14 cellular contexts compared by ENCODE assay signal in genomic region chr5:95697781-95698681, GRCh38. TPM values are rescaled to one million over a fixed set of nuclear protein-coding genes. Genes with fewer than 3 reads are reported as not detected.
DNase-seq lines count a peak whose midpoint lies in the region; ATAC-seq, FAIRE-seq and TF ChIP-seq lines count a peak whose summit lies in the region.
"Had no signal": no experiment of that assay in that cellular context is flagged by ENCODE, and none has a peak within 500 bp of the region (broad histone marks: within the 10 kb centered on the region; RNA-seq: fewer than 3 reads in every experiment).

No MANE protein-coding gene starts in this region.

- no peaks in the 10 kb centered on the region for H3K79me1 ChIP-seq in H1 (ENCODE audit: low read depth, low read length)

- H3K14ac ChIP-seq in H1 (ENCODE audit: insufficient read length), result no peak overlapping the region

- H3K4me2 ChIP-seq in H1 (ENCODE audit: insufficient read depth in 1 of 2, low read depth in 2 of 2, low read length in 2 of 2), result no peak overlapping the region
- H3K4me2 ChIP-seq: BLaER1 treated with 17β-estradiol and CSF1 and Interleukin-3, amounts not matched to agents 10 nM and 100 nM had no signal

- no peaks in the 10 kb centered on the region for H3K36me3 ChIP-seq in Caco-2 (ENCODE audit: control insufficient read depth, insufficient read depth, low read length)
- no peaks in the 10 kb centered on the region for H3K36me3 ChIP-seq in H1 (ENCODE audit: control insufficient read depth in 2 of 4, insufficient read depth in 4 of 4, low read length in 3 of 4)
- H3K36me3 ChIP-seq in upper lobe of right lung, result no peaks in the 10 kb centered on the region
- H3K36me3 ChIP-seq: HAP-1 had no signal

- no peak overlapping the region for H2BK120ac ChIP-seq in H1 (replicated peaks; ENCODE audit: low read depth, low read length)

- peaks cover 10% of the 10 kb centered on the region for H3K4me1 Mint-ChIP-seq in Caco-2 (ENCODE audit: low read depth, unreplicated experiment)
- H3K4me1 Mint-ChIP-seq in mesothelial cell of epicardium, result peaks cover 17% of the 10 kb centered on the region

- H2BK20ac ChIP-seq in H1 (ENCODE audit: low read length), result no peak overlapping the region

- H3K27ac ChIP-seq in H1 (ENCODE audit: low read depth, low read length) (no peak overlapping the region), upper lobe of right lung (no peak overlapping the region)
- H3K27ac ChIP-seq: BLaER1 treated with 17β-estradiol and CSF1 and Interleukin-3, amounts not matched to agents 10 nM and 100 nM had no signal

- TF ChIP-seq RAD21 in H1 (IDR thresholded peaks at IDR 0.05 in 1 of 2, conservative IDR thresholded peaks at IDR 0.05 in 1 of 2; ENCODE audit: low read depth in 2 of 2, low read length in 2 of 2), result no peak

- TF ChIP-seq CTCF in Caco-2 (IDR thresholded peaks at IDR 0.05; ENCODE audit: insufficient read depth in 1 of 2, low read depth in 1 of 2, low read length in 1 of 2, severe bottlenecking in 1 of 2, unreplicated experiment in 1 of 2) (no peak), H1 (IDR thresholded peaks at IDR 0.05; ENCODE audit: control extremely low read depth in 1 of 3, insufficient read depth in 1 of 3, low read depth in 1 of 3, low read length in 3 of 3) (no peak), mesothelial cell of epicardium (IDR thresholded peaks at IDR 0.05; ENCODE audit: unreplicated experiment) (no peak), upper lobe of right lung (IDR thresholded peaks at IDR 0.05) (no peak)

- no peaks in the 10 kb centered on the region for H3K79me2 ChIP-seq in H1 (ENCODE audit: control insufficient read depth in 1 of 2, insufficient read depth in 2 of 2, low read length in 2 of 2)

- H3K27me3 ChIP-seq in Caco-2 (replicated peaks; ENCODE audit: control insufficient read depth, insufficient read depth, low read length) (no peaks in the 10 kb centered on the region), H1 (replicated peaks in 1 of 4; ENCODE audit: control insufficient read depth in 3 of 4, extremely low read depth in 1 of 4, insufficient read depth in 3 of 4, low read length in 3 of 4) (no peaks in the 10 kb centered on the region; a peak in 1 of 7 replicates), upper lobe of right lung (no peaks in the 10 kb centered on the region)
- H3K27me3 ChIP-seq: BLaER1 treated with 17β-estradiol and CSF1 and Interleukin-3, amounts not matched to agents 10 nM and 100 nM had no signal

- H2BK15ac ChIP-seq in H1 (ENCODE audit: low read length), result no peak overlapping the region

- no peak overlapping the region for H2BK12ac ChIP-seq in H1 (ENCODE audit: low read depth, low read length)

- TF ChIP-seq POLR2A in H1 (IDR thresholded peaks at IDR 0.05; ENCODE audit: control extremely low read depth in 1 of 2, low read depth in 2 of 2, low read length in 2 of 2), result no peak

- ATAC-seq in HG02763 (IDR thresholded peaks at IDR 0.05; ENCODE audit: unreplicated experiment), result no peak
- no peak for ATAC-seq in upper lobe of right lung
- ATAC-seq: mucosa of descending colon had no signal

- BruUV-seq in Caco-2 (replicated peaks; lab: Mats Ljungman, UMichigan), result no TSS peak

- peak overlapping the region; percentile 17 for H3K27ac Mint-ChIP-seq in Caco-2 (ENCODE audit: unreplicated experiment)
- H3K27ac Mint-ChIP-seq in mesothelial cell of epicardium, result peak overlapping the region; percentile 88

- intact Hi-C loops in Caco-2 (cut with micrococcal nuclease; ENCODE audit: unreplicated experiment), result loop anchor here (1.0 to 2.0 kb wide), 2 partner anchors 15 to 30 kb away; no protein-coding TSS in a partner anchor
- intact Hi-C loops in upper lobe of right lung (cut with DNase I), result no loop called here

- H3K4me1 ChIP-seq in Caco-2 (peaks cover 25% of the 10 kb centered on the region), H1 (replicated peaks in 1 of 4; ENCODE audit: control insufficient read depth in 3 of 4, insufficient read depth in 4 of 4, low read length in 3 of 4) (no peaks in the 10 kb centered on the region), upper lobe of right lung (no peaks in the 10 kb centered on the region)
- H3K4me1 ChIP-seq: BLaER1 treated with 17β-estradiol and CSF1 and Interleukin-3, amounts not matched to agents 10 nM and 100 nM; HAP-1 had no signal

- no peaks in the 10 kb centered on the region for H4K20me1 ChIP-seq in H1 (replicated peaks in 1 of 2; ENCODE audit: control insufficient read depth in 1 of 2, insufficient read depth in 2 of 2, low read length in 2 of 2)
- H4K20me1 ChIP-seq: BLaER1 treated with 17β-estradiol and CSF1 and Interleukin-3, amounts not matched to agents 10 nM and 100 nM had no signal

- WGBS in H1 (ENCODE audit: extremely low coverage in 1 of 2, insufficient coverage in 1 of 2, insufficient read length in 1 of 2, insufficient replicate concordance in 2 of 2, low coverage in 1 of 2, low lambda C conversion rate in 2 of 2, missing lambda C conversion rate in 1 of 2), 2 experiments, result 81% methylated on average over 6 of the region's 7 CpGs; no CpG with 5 or more reads in 1 of the 2 experiments

- DNase-seq in Caco-2 (peak; percentile 51 to 65), LoVo (ENCODE audit: low spot score) (peak; percentile 11), H1 (ENCODE audit: low read depth in 1 of 2, low spot score in 2 of 2) (no peak), mesothelial cell of epicardium (ENCODE audit: low spot score in 2 of 2, unreplicated experiment in 2 of 2) (no peak), NCI-H524 treated with DMSO at 0.1 percent for 48 hours (lab: John Stamatoyannopoulos, UW) (no peak), NCI-H128 (lab: John Stamatoyannopoulos, UW; ENCODE audit: unreplicated experiment) (no peak), upper lobe of right lung (no peak)
- DNase-seq: mucosa of descending colon, NCI-H226, Right ventricle myocardium superior had no signal

- H3K9me3 Mint-ChIP-seq in Caco-2 (ENCODE audit: unreplicated experiment) (no peaks in the 10 kb centered on the region), mesothelial cell of epicardium (no peaks in the 10 kb centered on the region)

- H3K4me3 ChIP-seq in Caco-2 (ENCODE audit: low read depth, low read length) (no peak overlapping the region), H1 (ENCODE audit: extremely low read depth in 1 of 4, insufficient read depth in 2 of 4, low read depth in 3 of 4, low read length in 4 of 4) (no peak overlapping the region), upper lobe of right lung (no peak overlapping the region)
- H3K4me3 ChIP-seq: BLaER1 treated with 17β-estradiol and CSF1 and Interleukin-3, amounts not matched to agents 10 nM and 100 nM; HAP-1; mucosa of descending colon had no signal

- no peak for TF ChIP-seq EP300 in H1 (IDR thresholded peaks at IDR 0.05; ENCODE audit: borderline replicate concordance in 1 of 2, low read depth in 2 of 2, low read length in 2 of 2)

- H3K4me3 Mint-ChIP-seq in Caco-2 (ENCODE audit: unreplicated experiment) (no peak overlapping the region), mesothelial cell of epicardium (no peak overlapping the region)

- H2AFZ ChIP-seq in H1 (ENCODE audit: low read length), result peak overlapping the region; percentile 66; the same call in 1 of the 2 replicates

- H3K9ac ChIP-seq in H1 (replicated peaks in 1 of 4; ENCODE audit: extremely low read depth in 1 of 4, low read depth in 3 of 4, low read length in 3 of 4), result no peak overlapping the region
- H3K9ac ChIP-seq: BLaER1 treated with 17β-estradiol and CSF1 and Interleukin-3, amounts not matched to agents 10 nM and 100 nM had no signal

- H2BK5ac ChIP-seq in H1 (ENCODE audit: low read depth, low read length), result no peak overlapping the region

- no peak overlapping the region for H3K23ac ChIP-seq in H1 (ENCODE audit: insufficient read length)

- no peaks in the 10 kb centered on the region for H3K36me3 Mint-ChIP-seq in Caco-2 (ENCODE audit: insufficient read depth, unreplicated experiment)
- no peaks in the 10 kb centered on the region for H3K36me3 Mint-ChIP-seq in mesothelial cell of epicardium

- no peak overlapping the region for H3K18ac ChIP-seq in H1 (ENCODE audit: extremely low read depth, low read length)

- no peak overlapping the region for H3K56ac ChIP-seq in H1 (replicated peaks; ENCODE audit: insufficient read length, low read depth, low read length)

- H3K23me2 ChIP-seq in H1 (ENCODE audit: low read depth, low read length), result no peaks in the 10 kb centered on the region

- H2AK5ac ChIP-seq in H1 (ENCODE audit: low read depth, low read length), result no peak overlapping the region

- H3K4ac ChIP-seq in H1 (replicated peaks; ENCODE audit: insufficient read length, low read depth, low read length), result no peak overlapping the region

- H3K9me3 ChIP-seq in Caco-2 (no peaks in the 10 kb centered on the region), H1 (ENCODE audit: insufficient read depth in 2 of 2, low read depth in 1 of 2, low read length in 1 of 2) (no peaks in the 10 kb centered on the region), upper lobe of right lung (no peaks in the 10 kb centered on the region)
- H3K9me3 ChIP-seq: BLaER1 treated with 17β-estradiol and CSF1 and Interleukin-3, amounts not matched to agents 10 nM and 100 nM; HAP-1; mucosa of descending colon had no signal

- CTCF ChIA-PET in Caco-2 (lab: Charles Lee) (interaction anchor here (0.9 kb wide), 1 partner anchor 30 kb away, joined by 3 read pairs; no protein-coding TSS in a partner anchor), H1 (lab: Charles Lee; ENCODE audit: partially characterized antibody) (interaction anchor here (0.6 to 2.2 kb wide), 9 partner anchors 12 to 149 kb away, joined by 3 to 7 read pairs (median 6); no protein-coding TSS in a partner anchor)

- H3K27me3 Mint-ChIP-seq in Caco-2 (ENCODE audit: insufficient read depth, unreplicated experiment) (no peaks in the 10 kb centered on the region), mesothelial cell of epicardium (ENCODE audit: low read depth) (no peaks in the 10 kb centered on the region)

- POLR2A ChIA-PET in Caco-2 (lab: Charles Lee), result interaction anchor here (1.1 kb wide), 2 partner anchors 33 to 51 kb away, joined by 3 read pairs; partner anchors contain the start of genes RFESD and RHOBTB3
- POLR2A ChIA-PET in H1 (lab: Charles Lee; ENCODE audit: partially characterized antibody), result interaction anchor here (0.6 to 1.4 kb wide), 2 partner anchors 13 to 27 kb away, joined by 3 to 6 read pairs; no protein-coding TSS in a partner anchor

- H4K91ac ChIP-seq in H1 (replicated peaks; ENCODE audit: insufficient read length, low read length), result no peak overlapping the region

- no peak for FAIRE-seq in H1 (lab: Jason Lieb, UNC)
- FAIRE-seq: G401.6 had no signal

- H4K8ac ChIP-seq in H1 (ENCODE audit: extremely low read depth, insufficient read depth, low read length), result no peak overlapping the region

- H4K5ac ChIP-seq in H1 (ENCODE audit: insufficient read length, low read depth, low read length), result no peak overlapping the region

RNA-seq across cellular contexts. Expression of gene SPATA9, which starts 15.2 kb away (rescaled TPM):
- 0.34 TPM in 1 of 2 replicates, not detected in the other for total RNA-seq in Caco-2 (2022)
- total RNA-seq in H1 (2021; fragmentation: NEBNext Ultra II Directional; extraction: Animal tissue kit (Norgen Biotek cat#: 25700)), result not detected in 2 replicates
- not detected in 2 replicates for polyA plus RNA-seq in H1 (2011; rRNA removed)
- not detected for polyA plus RNA-seq in H1 (2011; cell fraction: cytosol; rRNA removed)
- polyA plus RNA-seq in H1 (2011; cell fraction: nucleus; rRNA removed), result not detected
- polyA plus RNA-seq in H1 (2012, experiment 1 of 2), result 0.09 TPM in 1 of 4 replicates, not detected in the others
- polyA plus RNA-seq in H1 (2012, experiment 2 of 2), result not detected
- not detected for polyA plus RNA-seq in H1 (2013, experiment 1 of 2)
- not detected for polyA plus RNA-seq in H1 (2013, experiment 2 of 2)
- not detected in 2 replicates for polyA minus RNA-seq in H1 (2011; rRNA and poly(A)+ RNA removed)
- polyA minus RNA-seq in H1 (2011; cell fraction: cytosol; rRNA and poly(A)+ RNA removed), result not detected
- polyA minus RNA-seq in H1 (2011; cell fraction: nucleus; rRNA and poly(A)+ RNA removed), result not detected
- 0.74 to 1.3 TPM (median 0.95 TPM) in 3 replicates for total RNA-seq in mesothelial cell of epicardium
- total RNA-seq in upper lobe of right lung, result not detected
- total RNA-seq: Right ventricle myocardium superior had no signal

RNA-seq across cellular contexts. Expression of gene RHOBTB3, which starts 33.1 kb away (rescaled TPM):
- total RNA-seq in Caco-2 (2022), result 85.6 and 88.5 TPM in 2 replicates
- 8.2 and 11.5 TPM in 2 replicates for total RNA-seq in H1 (2021; fragmentation: NEBNext Ultra II Directional; extraction: Animal tissue kit (Norgen Biotek cat#: 25700))
- polyA plus RNA-seq in H1 (2011; rRNA removed), result 16.1 and 17.5 TPM in 2 replicates
- polyA plus RNA-seq in H1 (2011; cell fraction: cytosol; rRNA removed), result 10.9 TPM
- 14.9 TPM for polyA plus RNA-seq in H1 (2011; cell fraction: nucleus; rRNA removed)
- polyA plus RNA-seq in H1 (2012, experiment 1 of 2), result 8.1 to 16.9 TPM (median 13.1 TPM) in 4 replicates
- 0.64 TPM for polyA plus RNA-seq in H1 (2012, experiment 2 of 2)
- 8.8 TPM for polyA plus RNA-seq in H1 (2013, experiment 1 of 2)
- 11.7 TPM for polyA plus RNA-seq in H1 (2013, experiment 2 of 2)
- polyA minus RNA-seq in H1 (2011; rRNA and poly(A)+ RNA removed), result 42.5 and 52.5 TPM in 2 replicates
- polyA minus RNA-seq in H1 (2011; cell fraction: cytosol; rRNA and poly(A)+ RNA removed), result 30.8 TPM
- 33.2 TPM for polyA minus RNA-seq in H1 (2011; cell fraction: nucleus; rRNA and poly(A)+ RNA removed)
- total RNA-seq in mesothelial cell of epicardium, result 146 to 154 TPM (median 153 TPM) in 3 replicates
- 54.2 TPM for total RNA-seq in upper lobe of right lung

RNA-seq across cellular contexts. Expression of gene RFESD, which starts 51.5 kb away (rescaled TPM):
- total RNA-seq in Caco-2 (2022), result 1.6 and 2.4 TPM in 2 replicates
- total RNA-seq in H1 (2021; fragmentation: NEBNext Ultra II Directional; extraction: Animal tissue kit (Norgen Biotek cat#: 25700)), result 2.0 and 4.3 TPM in 2 replicates
- polyA plus RNA-seq in H1 (2011; rRNA removed), result 1.0 and 1.7 TPM in 2 replicates
- polyA plus RNA-seq in H1 (2011; cell fraction: cytosol; rRNA removed), result 2.6 TPM
- polyA plus RNA-seq in H1 (2011; cell fraction: nucleus; rRNA removed), result 0.67 TPM
- 2.7 to 4.0 TPM (median 3.6 TPM) in 4 replicates for polyA plus RNA-seq in H1 (2012, experiment 1 of 2)
- 2.0 TPM for polyA plus RNA-seq in H1 (2012, experiment 2 of 2)
- 4.6 TPM for polyA plus RNA-seq in H1 (2013, experiment 1 of 2)
- 3.1 TPM for polyA plus RNA-seq in H1 (2013, experiment 2 of 2)
- 2.1 and 3.9 TPM in 2 replicates for polyA minus RNA-seq in H1 (2011; rRNA and poly(A)+ RNA removed)
- 4.4 TPM for polyA minus RNA-seq in H1 (2011; cell fraction: cytosol; rRNA and poly(A)+ RNA removed)
- 4.4 TPM for polyA minus RNA-seq in H1 (2011; cell fraction: nucleus; rRNA and poly(A)+ RNA removed)
- total RNA-seq in mesothelial cell of epicardium, result 3.4 to 4.2 TPM (median 3.5 TPM) in 3 replicates
- total RNA-seq in upper lobe of right lung, result 3.7 TPM

Comparison
In these comparisons a context has a peak if more than half of its experiments do, and no peak if none do; other contexts are left out.
1. DNase-seq: peak in Caco-2 (2 of 2) and LoVo (single experiment); none in H1 (0 of 2), mesothelial cell of epicardium (0 of 2), NCI-H524 treated with DMSO at 0.1 percent for 48 hours (single experiment), NCI-H128 (single experiment) and upper lobe of right lung (single experiment).